ENCODE assay signal across 4 cellular contexts in the genomic region with DNA sequence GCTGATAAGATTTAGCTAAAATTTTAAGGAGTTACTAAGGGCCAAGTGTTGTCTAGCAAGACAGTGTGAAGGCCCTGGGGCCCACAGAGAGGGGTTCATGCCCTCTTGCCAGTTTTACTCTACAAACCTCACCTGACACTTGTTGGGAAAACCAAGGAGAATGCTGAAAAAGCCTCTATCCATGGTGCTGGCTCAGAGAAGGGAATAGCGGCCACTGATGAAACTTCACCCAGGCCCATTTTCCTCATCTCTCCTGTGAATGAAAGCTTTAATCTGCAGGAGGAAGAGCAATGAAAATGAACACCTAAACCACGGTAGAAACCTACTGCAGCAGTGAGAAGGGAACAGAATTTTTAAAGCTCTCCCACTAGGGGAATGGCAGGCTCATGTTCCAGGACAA.
TF ChIP-seq lines count a peak whose summit lies in the region.

No MANE protein-coding gene starts in this region.

TF ChIP-seq in SK-N-SH, 30 proteins besides CTCF, POLR2A, EP300 and RAD21 (continued from another document):
- TF ChIP-seq, protein P1, sequence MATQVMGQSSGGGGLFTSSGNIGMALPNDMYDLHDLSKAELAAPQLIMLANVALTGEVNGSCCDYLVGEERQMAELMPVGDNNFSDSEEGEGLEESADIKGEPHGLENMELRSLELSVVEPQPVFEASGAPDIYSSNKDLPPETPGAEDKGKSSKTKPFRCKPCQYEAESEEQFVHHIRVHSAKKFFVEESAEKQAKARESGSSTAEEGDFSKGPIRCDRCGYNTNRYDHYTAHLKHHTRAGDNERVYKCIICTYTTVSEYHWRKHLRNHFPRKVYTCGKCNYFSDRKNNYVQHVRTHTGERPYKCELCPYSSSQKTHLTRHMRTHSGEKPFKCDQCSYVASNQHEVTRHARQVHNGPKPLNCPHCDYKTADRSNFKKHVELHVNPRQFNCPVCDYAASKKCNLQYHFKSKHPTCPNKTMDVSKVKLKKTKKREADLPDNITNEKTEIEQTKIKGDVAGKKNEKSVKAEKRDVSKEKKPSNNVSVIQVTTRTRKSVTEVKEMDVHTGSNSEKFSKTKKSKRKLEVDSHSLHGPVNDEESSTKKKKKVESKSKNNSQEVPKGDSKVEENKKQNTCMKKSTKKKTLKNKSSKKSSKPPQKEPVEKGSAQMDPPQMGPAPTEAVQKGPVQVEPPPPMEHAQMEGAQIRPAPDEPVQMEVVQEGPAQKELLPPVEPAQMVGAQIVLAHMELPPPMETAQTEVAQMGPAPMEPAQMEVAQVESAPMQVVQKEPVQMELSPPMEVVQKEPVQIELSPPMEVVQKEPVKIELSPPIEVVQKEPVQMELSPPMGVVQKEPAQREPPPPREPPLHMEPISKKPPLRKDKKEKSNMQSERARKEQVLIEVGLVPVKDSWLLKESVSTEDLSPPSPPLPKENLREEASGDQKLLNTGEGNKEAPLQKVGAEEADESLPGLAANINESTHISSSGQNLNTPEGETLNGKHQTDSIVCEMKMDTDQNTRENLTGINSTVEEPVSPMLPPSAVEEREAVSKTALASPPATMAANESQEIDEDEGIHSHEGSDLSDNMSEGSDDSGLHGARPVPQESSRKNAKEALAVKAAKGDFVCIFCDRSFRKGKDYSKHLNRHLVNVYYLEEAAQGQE (IDR thresholded peaks at IDR 0.05; ENCODE audit: low read depth, low read length): peak; percentile 87
- no peak for TF ChIP-seq ELF1 (IDR thresholded peaks at IDR 0.05)
- no peak for TF ChIP-seq RCOR1 (IDR thresholded peaks at IDR 0.05; ENCODE audit: low read length)
- TF ChIP-seq MEF2A (IDR thresholded peaks at IDR 0.05; ENCODE audit: borderline replicate concordance, low read depth): no peak
- TF ChIP-seq FOXM1 (IDR thresholded peaks at IDR 0.05; ENCODE audit: low read depth): no peak
- TF ChIP-seq GATA2 (CRISPR knock-in tag; IDR thresholded peaks at IDR 0.05): no peak

TF ChIP-seq in SK-N-SH treated with all-trans-retinoic acid at 6 μM for 48 hours, 23 proteins besides CTCF, POLR2A, EP300 and RAD21 (continued from another document and continues in another):
- TF ChIP-seq CSRNP3 (CRISPR knock-in tag; IDR thresholded peaks at IDR 0.05) (no peak), ZFP30 (CRISPR knock-in tag; IDR thresholded peaks at IDR 0.05) (no peak), BACH2 (CRISPR knock-in tag; IDR thresholded peaks at IDR 0.05; ENCODE audit: borderline replicate concordance) (no peak), TCF4 (CRISPR knock-in tag; IDR thresholded peaks at IDR 0.05; ENCODE audit: borderline replicate concordance) (no peak), SNAI2 (CRISPR knock-in tag; IDR thresholded peaks at IDR 0.05) (no peak), ESRRG (CRISPR knock-in tag; IDR thresholded peaks at IDR 0.05) (no peak), GLIS3 (CRISPR knock-in tag; IDR thresholded peaks at IDR 0.05) (no peak), RARB (CRISPR knock-in tag; IDR thresholded peaks at IDR 0.05) (no peak), OSR1 (CRISPR knock-in tag; IDR thresholded peaks at IDR 0.05) (no peak), ZNF70 (CRISPR knock-in tag; IDR thresholded peaks at IDR 0.05) (no peak)
- TF ChIP-seq, protein P2, sequence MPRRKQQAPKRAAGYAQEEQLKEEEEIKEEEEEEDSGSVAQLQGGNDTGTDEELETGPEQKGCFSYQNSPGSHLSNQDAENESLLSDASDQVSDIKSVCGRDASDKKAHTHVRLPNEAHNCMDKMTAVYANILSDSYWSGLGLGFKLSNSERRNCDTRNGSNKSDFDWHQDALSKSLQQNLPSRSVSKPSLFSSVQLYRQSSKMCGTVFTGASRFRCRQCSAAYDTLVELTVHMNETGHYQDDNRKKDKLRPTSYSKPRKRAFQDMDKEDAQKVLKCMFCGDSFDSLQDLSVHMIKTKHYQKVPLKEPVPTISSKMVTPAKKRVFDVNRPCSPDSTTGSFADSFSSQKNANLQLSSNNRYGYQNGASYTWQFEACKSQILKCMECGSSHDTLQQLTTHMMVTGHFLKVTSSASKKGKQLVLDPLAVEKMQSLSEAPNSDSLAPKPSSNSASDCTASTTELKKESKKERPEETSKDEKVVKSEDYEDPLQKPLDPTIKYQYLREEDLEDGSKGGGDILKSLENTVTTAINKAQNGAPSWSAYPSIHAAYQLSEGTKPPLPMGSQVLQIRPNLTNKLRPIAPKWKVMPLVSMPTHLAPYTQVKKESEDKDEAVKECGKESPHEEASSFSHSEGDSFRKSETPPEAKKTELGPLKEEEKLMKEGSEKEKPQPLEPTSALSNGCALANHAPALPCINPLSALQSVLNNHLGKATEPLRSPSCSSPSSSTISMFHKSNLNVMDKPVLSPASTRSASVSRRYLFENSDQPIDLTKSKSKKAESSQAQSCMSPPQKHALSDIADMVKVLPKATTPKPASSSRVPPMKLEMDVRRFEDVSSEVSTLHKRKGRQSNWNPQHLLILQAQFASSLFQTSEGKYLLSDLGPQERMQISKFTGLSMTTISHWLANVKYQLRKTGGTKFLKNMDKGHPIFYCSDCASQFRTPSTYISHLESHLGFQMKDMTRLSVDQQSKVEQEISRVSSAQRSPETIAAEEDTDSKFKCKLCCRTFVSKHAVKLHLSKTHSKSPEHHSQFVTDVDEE (CRISPR knock-in tag; IDR thresholded peaks at IDR 0.05): no peak

TF ChIP-seq in HEK293, 187 proteins besides CTCF, POLR2A, EP300 and RAD21 (continued from another document):
- TF ChIP-seq, protein P1 (tag by site-specific recombination; IDR thresholded peaks at IDR 0.05): peak; percentile 87
TF ChIP-seq in HEK293: peak in this region for 1.

TF ChIP-seq in GM12878, 131 proteins besides CTCF, POLR2A, EP300 and RAD21:
- TF ChIP-seq, protein P1 (IDR thresholded peaks at IDR 0.05; ENCODE audit: low read depth, low read length): peak; percentile 64; the same call in 1 of the 2 replicates
- TF ChIP-seq SIN3A (IDR thresholded peaks at IDR 0.05; ENCODE audit: low read depth, low read length): no peak
TF ChIP-seq in GM12878: peak in this region for 1.
